In genomic region chr16:11135167-11135973, GRCh38 we compare ENCODE assay signal across 12 cellular contexts.
DNase-seq lines count a peak whose midpoint lies in the region; ATAC-seq and TF ChIP-seq lines count a peak whose summit lies in the region.
"Had no signal": no experiment of that assay in that cellular context is flagged by ENCODE, and none has a peak within 500 bp of the region (broad histone marks: within the 10 kb centered on the region; RNA-seq: fewer than 3 reads in every experiment).

No MANE protein-coding gene starts in this region.

- no peaks in the 10 kb centered on the region for H3K27me3 ChIP-seq in MG63

- intact Hi-C loops in mucosa of descending colon (cut with DNase I, micrococcal nuclease): loop anchor here in 1 of 2 donors (10.0 kb wide), 1 partner anchor 151 kb away; no protein-coding TSS in a partner anchor
- intact Hi-C loops in lower leg skin (cut with DNase I; ENCODE audit: low total_unique reads): no loop called here

- ATAC-seq in mucosa of descending colon (peak; percentile 31), HG02840 (IDR thresholded peaks at IDR 0.05; ENCODE audit: low FRiP score, unreplicated experiment) (no peak), HG03432 (IDR thresholded peaks at IDR 0.05; ENCODE audit: unreplicated experiment) (no peak)

- 80 to 83% methylated on average over 16 of the region's 16 CpGs for WGBS in lower leg skin, 2 donors

- no peak overlapping the region for H3K4me3 ChIP-seq in MG63
- H3K4me3 ChIP-seq in epithelial cell of esophagus (ENCODE audit: low read length): no peak overlapping the region
- no peak overlapping the region for H3K4me3 ChIP-seq in mucosa of descending colon
- H3K4me3 ChIP-seq in lower leg skin (ENCODE audit: low read depth, poor library complexity, severe bottlenecking): no peak overlapping the region
- H3K4me3 ChIP-seq: lung, skin epidermis had no signal

- H3K4me1 ChIP-seq in mucosa of descending colon (ENCODE audit: low read depth): no peaks in the 10 kb centered on the region

- H3K9me3 ChIP-seq in MG63: no peaks in the 10 kb centered on the region
- H3K9me3 ChIP-seq in mucosa of descending colon: no peaks in the 10 kb centered on the region

- H3K36me3 ChIP-seq in MG63 (peaks cover 9% of the 10 kb centered on the region), mucosa of descending colon (ENCODE audit: low read depth) (no peaks in the 10 kb centered on the region)

- TF ChIP-seq POLR2A in lower leg skin (IDR thresholded peaks at IDR 0.05) (no peak), erythroblast (IDR thresholded peaks at IDR 0.05; ENCODE audit: low read length) (no peak)

- peak; percentile 19 for DNase-seq in AG09319 (ENCODE audit: extremely low read depth, low read depth)
- DNase-seq in MG63: peak; percentile 35
- peak; percentile 81 for DNase-seq in epithelial cell of esophagus (ENCODE audit: low read depth)
- DNase-seq in mucosa of descending colon: no peak
- no peak for DNase-seq in lower leg skin (ENCODE audit: low spot score in 2 of 2)
- no peak for DNase-seq in erythroblast (lab: John Stamatoyannopoulos, UW)
- DNase-seq: CD4-positive, CD25-positive, alpha-beta regulatory T cell; T-helper 1 cell had no signal

- TF ChIP-seq CTCF in AG09319 (IDR thresholded peaks at IDR 0.05; ENCODE audit: low read depth, low read length) (no peak), epithelial cell of esophagus (IDR thresholded peaks at IDR 0.05; ENCODE audit: insufficient read depth, low read depth, low read length, missing control alignments) (no peak), mucosa of descending colon (IDR thresholded peaks at IDR 0.05) (no peak), lower leg skin (IDR thresholded peaks at IDR 0.05) (no peak)

Comparison
In these comparisons a context has a peak if more than half of its experiments do, and no peak if none do; other contexts are left out.
1. DNase-seq: peak in AG09319 (single experiment), MG63 (single experiment) and epithelial cell of esophagus (single experiment); none in mucosa of descending colon (0 of 3), lower leg skin (0 of 2) and erythroblast (0 of 2).